11 cellular contexts compared by ENCODE assay signal in the genomic region with DNA sequence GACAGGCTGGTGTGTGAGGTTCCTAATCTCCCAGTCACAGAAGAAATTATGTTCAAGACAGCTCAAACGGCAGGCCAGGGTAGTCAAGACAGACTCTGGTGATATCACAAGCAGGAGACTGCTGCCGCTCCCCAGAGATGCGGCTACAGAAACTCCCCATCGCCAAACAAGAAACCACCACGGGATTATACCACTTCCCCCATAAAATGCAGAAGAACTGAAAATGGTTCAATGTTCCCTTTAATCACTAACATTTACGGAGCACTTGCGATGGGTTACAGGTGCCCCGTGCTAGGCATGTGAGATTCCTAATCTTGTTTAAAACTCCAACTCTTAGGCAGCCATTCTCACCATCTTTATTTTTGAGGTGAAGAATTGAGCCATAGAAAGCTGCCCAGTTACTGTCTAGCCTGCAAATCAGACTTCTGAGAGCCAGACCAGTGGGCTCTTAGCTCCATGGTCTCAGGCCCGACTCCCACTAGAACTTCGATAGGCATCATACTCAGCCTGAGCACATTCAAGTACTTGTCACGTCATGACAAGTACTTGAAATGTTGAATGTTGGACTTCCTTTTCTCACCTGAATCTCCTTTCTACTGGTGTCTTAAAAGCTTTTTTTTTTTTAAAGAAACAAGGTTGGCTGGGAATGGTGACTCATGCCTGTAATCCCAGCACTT. TPM values are rescaled to one million over a fixed set of nuclear protein-coding genes. Genes with fewer than 3 reads are reported as not detected.
DNase-seq lines count a peak whose midpoint lies in the region; ATAC-seq, FAIRE-seq and TF ChIP-seq lines count a peak whose summit lies in the region.
"Had no signal": no experiment of that assay in that cellular context is flagged by ENCODE, and none has a peak within 500 bp of the region (broad histone marks: within the 10 kb centered on the region; RNA-seq: fewer than 3 reads in every experiment).

No MANE protein-coding gene starts in this region.

- H3K36me3 ChIP-seq in left lung = peaks cover 0 to 69% of the 10 kb centered on the region in 2 donors

- H3K27ac ChIP-seq in left lung = peak overlapping the region in 1 of 2 donors; percentile 81
- H3K27ac ChIP-seq: KMS-11 had no signal

- H3K9me3 Mint-ChIP-seq in CD14-positive monocyte (peaks cover 0 to 2% (median 0%) of the 10 kb centered on the region in 7 donors), T-cell (no peaks in the 10 kb centered on the region)
- H3K9me3 Mint-ChIP-seq: nephron had no signal

- peaks cover 8 to 40% of the 10 kb centered on the region in 2 donors for H3K4me1 ChIP-seq in left lung

- H3K36me3 Mint-ChIP-seq in CD14-positive monocyte (peaks cover 67 to 75% of the 10 kb centered on the region in 2 donors), T-cell (peaks cover 55% of the 10 kb centered on the region)

- DNase-seq in CD14-positive monocyte (ENCODE audit: low spot score) (peak; percentile 58), GM19239 (ENCODE audit: insufficient read length, low spot score) (no peak), T-cell (peak in 12 of 34 experiments; percentile 9 to 48 (median 22)), left lung (no peak), NCI-H2107 (lab: John Stamatoyannopoulos, UW) (no peak), occipital lobe (lab: John Stamatoyannopoulos, UW) (no peak), urothelium cell line (ENCODE audit: low spot score) (no peak)
- no peak for DNase-seq in stimulated activated CD4-positive, alpha-beta T cell treated with anti-CD3 and anti-CD28 coated beads, Interleukin-4, amount 100 ng/mL, for 24 hours
- DNase-seq: EL had no signal

- no peak overlapping the region for H3K4me3 ChIP-seq in left lung

- no peaks in the 10 kb centered on the region for H3K9me3 ChIP-seq in left lung

- H3K4me1 Mint-ChIP-seq in CD14-positive monocyte (peaks cover 25% of the 10 kb centered on the region), T-cell (peaks cover 27 to 30% (median 28%) of the 10 kb centered on the region in 3 donors)

- TF ChIP-seq CTCF in CD14-positive monocyte (IDR thresholded peaks at IDR 0.05) (no peak), left lung (IDR thresholded peaks at IDR 0.05) (no peak)

- ATAC-seq in T-cell (replicated peaks in 1 of 4) (peak; percentile 38 to 97 (median 59)), left lung (peak; percentile 70)

- H3K27ac Mint-ChIP-seq in CD14-positive monocyte = peak overlapping the region; percentile 20 to 93 (median 49)
- peak overlapping the region; percentile 75 to 87 for H3K27ac Mint-ChIP-seq in T-cell
- H3K27ac Mint-ChIP-seq: nephron had no signal

- FAIRE-seq in GM19239 (lab: Jason Lieb, UNC) (peak; percentile 84), urothelium cell line (lab: Jason Lieb, UNC) (no peak)

- H3K27me3 Mint-ChIP-seq in CD14-positive monocyte (ENCODE audit: low read depth in 3 of 3) (no peaks in the 10 kb centered on the region), T-cell (no peaks in the 10 kb centered on the region)

- no peaks in the 10 kb centered on the region for H3K27me3 ChIP-seq in left lung

- H3K4me3 Mint-ChIP-seq in CD14-positive monocyte = peak overlapping the region; percentile 18 to 70
- peak overlapping the region in 1 of 3 donors; percentile 23 for H3K4me3 Mint-ChIP-seq in T-cell
- H3K4me3 Mint-ChIP-seq: nephron had no signal

- intact Hi-C loops in CD14-positive monocyte (cut with micrococcal nuclease) (no loop called here), left lung (cut with DNase I) (no loop called here)

- POLR2A ChIA-PET in T-cell (lab: Charles Lee) = interaction anchor here in 1 of 2 donors (0.5 kb wide), 1 partner anchor 276 kb away, joined by 5 read pairs; no protein-coding TSS in a partner anchor

- CTCF ChIA-PET in T-cell (lab: Charles Lee) = interaction anchor here (0.7 to 1.2 kb wide), 2 partner anchors 14 to 88 kb away, joined by 3 to 4 read pairs; no protein-coding TSS in a partner anchor

RNA-seq across cellular contexts. Expression of a gene that starts 58.4 kb away (rescaled TPM):
- 1 to 10 TPM; 5.9 to 6.2 TPM for polyA plus RNA-seq in CD14-positive monocyte
- total RNA-seq in T-cell = 100 to 1,000 TPM in 3 of 5 donors, 10 to 100 TPM in 2; 86.1 to 106 (median 101) TPM
- total RNA-seq in left lung = 10 to 100 TPM; 56.2 to 64.9 TPM
- total RNA-seq in occipital lobe = 12.3 TPM
